15 cellular contexts compared by ENCODE assay signal in genomic region chr12:77120695-77121094, GRCh38. TPM values are rescaled to one million over a fixed set of nuclear protein-coding genes. Genes with fewer than 3 reads are reported as not detected.
DNase-seq lines count a peak whose midpoint lies in the region; ATAC-seq and TF ChIP-seq lines count a peak whose summit lies in the region.
"Had no signal": no experiment of that assay in that cellular context is flagged by ENCODE, and none has a peak within 500 bp of the region (broad histone marks: within the 10 kb centered on the region; RNA-seq: fewer than 3 reads in every experiment).

No MANE protein-coding gene starts in this region.

- H3K9me3 Mint-ChIP-seq in HFFc6 (no peaks in the 10 kb centered on the region), endothelial cell (ENCODE audit: unreplicated experiment) (no peaks in the 10 kb centered on the region)
- no peaks in the 10 kb centered on the region for H3K9me3 Mint-ChIP-seq in activated CD8-positive, alpha-beta memory T cell treated with anti-CD3 and anti-CD28 coated beads, Interleukin-2, amount 10 ng/mL, durations not matched to agents 7 days and 5 days (ENCODE audit: low read depth)
- H3K9me3 Mint-ChIP-seq: activated CD4-positive, alpha-beta memory T cell treated with anti-CD3 and anti-CD28 coated beads, Interleukin-2, amount 10 ng/mL, durations not matched to agents 7 days and 5 days; activated T-helper 17 cell treated with anti-CD3 and anti-CD28 coated beads, Interleukin-2, amount 50 U/mL, for 72 hours had no signal

- H3K4me1 ChIP-seq in RWPE2 (ENCODE audit: insufficient read depth, poor library complexity, severe bottlenecking): peaks cover 45% of the 10 kb centered on the region
- no peaks in the 10 kb centered on the region for H3K4me1 ChIP-seq in colonic mucosa
- H3K4me1 ChIP-seq: body of pancreas, thyroid gland had no signal

- H3K27ac Mint-ChIP-seq in HFFc6: no peak overlapping the region; the same call in 1 of the 2 replicates
- H3K27ac Mint-ChIP-seq in activated CD8-positive, alpha-beta memory T cell treated with anti-CD3 and anti-CD28 coated beads, Interleukin-2, amount 10 ng/mL, durations not matched to agents 7 days and 5 days: no peak overlapping the region
- H3K27ac Mint-ChIP-seq in endothelial cell (ENCODE audit: unreplicated experiment): no peak overlapping the region
- H3K27ac Mint-ChIP-seq: activated CD4-positive, alpha-beta memory T cell treated with anti-CD3 and anti-CD28 coated beads, Interleukin-2, amount 10 ng/mL, durations not matched to agents 7 days and 5 days; activated T-helper 17 cell treated with anti-CD3 and anti-CD28 coated beads, Interleukin-2, amount 50 U/mL, for 72 hours had no signal

- no peaks in the 10 kb centered on the region for H3K27me3 Mint-ChIP-seq in HFFc6 (ENCODE audit: insufficient read depth)
- H3K27me3 Mint-ChIP-seq in activated CD8-positive, alpha-beta memory T cell treated with anti-CD3 and anti-CD28 coated beads, Interleukin-2, amount 10 ng/mL, durations not matched to agents 7 days and 5 days: peaks cover 3% of the 10 kb centered on the region
- no peaks in the 10 kb centered on the region for H3K27me3 Mint-ChIP-seq in endothelial cell (ENCODE audit: unreplicated experiment)
- H3K27me3 Mint-ChIP-seq: activated CD4-positive, alpha-beta memory T cell treated with anti-CD3 and anti-CD28 coated beads, Interleukin-2, amount 10 ng/mL, durations not matched to agents 7 days and 5 days had no signal

- CTCF ChIA-PET in activated CD8-positive, alpha-beta memory T cell treated with anti-CD3 and anti-CD28 coated beads, Interleukin-2, amount 10 ng/mL, durations not matched to agents 7 days and 5 days (lab: Charles Lee): no interaction called here

- peak overlapping the region; percentile 30 for H3K4me3 Mint-ChIP-seq in HFFc6
- no peak overlapping the region for H3K4me3 Mint-ChIP-seq in activated CD8-positive, alpha-beta memory T cell treated with anti-CD3 and anti-CD28 coated beads, Interleukin-2, amount 10 ng/mL, durations not matched to agents 7 days and 5 days
- H3K4me3 Mint-ChIP-seq in endothelial cell (ENCODE audit: unreplicated experiment): no peak overlapping the region
- H3K4me3 Mint-ChIP-seq: activated CD4-positive, alpha-beta memory T cell treated with anti-CD3 and anti-CD28 coated beads, Interleukin-2, amount 10 ng/mL, durations not matched to agents 7 days and 5 days; activated T-helper 17 cell treated with anti-CD3 and anti-CD28 coated beads, Interleukin-2, amount 50 U/mL, for 72 hours had no signal

- H3K4me3 ChIP-seq in RWPE2 (ENCODE audit: severe bottlenecking) (no peak overlapping the region), colonic mucosa (no peak overlapping the region)
- H3K4me3 ChIP-seq: body of pancreas, thyroid gland had no signal

- H3K27me3 ChIP-seq in RWPE2 (ENCODE audit: insufficient read depth, poor library complexity, severe bottlenecking) (no peaks in the 10 kb centered on the region), colonic mucosa (no peaks in the 10 kb centered on the region)
- H3K27me3 ChIP-seq: body of pancreas, thyroid gland had no signal

- H3K36me3 Mint-ChIP-seq in HFFc6 (ENCODE audit: low read depth) (0 out of 2 replicates have a peak, but pooled peaks cover 4% of the 10 kb centered on the region), endothelial cell (ENCODE audit: low read depth, unreplicated experiment) (no peaks in the 10 kb centered on the region)
- no peaks in the 10 kb centered on the region for H3K36me3 Mint-ChIP-seq in activated CD8-positive, alpha-beta memory T cell treated with anti-CD3 and anti-CD28 coated beads, Interleukin-2, amount 10 ng/mL, durations not matched to agents 7 days and 5 days

- H3K36me3 ChIP-seq in RWPE2 (ENCODE audit: low read depth) (no peaks in the 10 kb centered on the region), colonic mucosa (no peaks in the 10 kb centered on the region)
- H3K36me3 ChIP-seq: thyroid gland had no signal

- peak; percentile 33 for ATAC-seq in RWPE2 (ENCODE audit: low read depth)
- ATAC-seq in activated CD8-positive, alpha-beta memory T cell treated with anti-CD3 and anti-CD28 coated beads, Interleukin-2, amount 10 ng/mL, durations not matched to agents 7 days and 5 days: no peak
- ATAC-seq: activated T-helper 17 cell treated with anti-CD3 and anti-CD28 coated beads, Interleukin-2, amount 50 U/mL, for 72 hours; body of pancreas; left lobe of liver had no signal

- intact Hi-C loops in colonic mucosa (cut with DNase I): no loop called here

- H3K27ac ChIP-seq in RWPE2 (ENCODE audit: poor library complexity, severe bottlenecking): peak overlapping the region; percentile 89
- peak overlapping the region; percentile 93 for H3K27ac ChIP-seq in epithelial cell of prostate
- no peak overlapping the region for H3K27ac ChIP-seq in colonic mucosa
- H3K27ac ChIP-seq: body of pancreas, C4-2B, thyroid gland had no signal

- TF ChIP-seq CTCF in HFFc6 (IDR thresholded peaks at IDR 0.05) (no peak), RWPE2 (IDR thresholded peaks at IDR 0.05; ENCODE audit: poor library complexity, severe bottlenecking) (no peak), colonic mucosa (IDR thresholded peaks at IDR 0.05) (no peak), endothelial cell (IDR thresholded peaks at IDR 0.05; ENCODE audit: unreplicated experiment) (no peak)

- peak; percentile 58 for DNase-seq in HFFc6
- DNase-seq in RWPE2 (ENCODE audit: low spot score): no peak
- no peak for DNase-seq in epithelial cell of prostate (ENCODE audit: low read depth, low spot score)
- peak; percentile 43 for DNase-seq in renal cortical epithelial cell (ENCODE audit: low read depth)
- DNase-seq in colonic mucosa: no peak
- no peak for DNase-seq in activated CD8-positive, alpha-beta memory T cell treated with anti-CD3 and anti-CD28 coated beads, Interleukin-2, amount 10 ng/mL, durations not matched to agents 7 days and 5 days
- DNase-seq in endothelial cell (ENCODE audit: low spot score): no peak
- DNase-seq: activated CD4-positive, alpha-beta memory T cell treated with anti-CD3 and anti-CD28 coated beads, Interleukin-2, amount 10 ng/mL, durations not matched to agents 7 days and 5 days; body of pancreas; DND-41; hypothalamus; thyroid gland had no signal

- H3K9ac ChIP-seq in colonic mucosa (ENCODE audit: low read depth in 2 of 2, low read length in 2 of 2): no peak overlapping the region

- H3K9me3 ChIP-seq in RWPE2 (ENCODE audit: severe bottlenecking): no peaks in the 10 kb centered on the region
- no peaks in the 10 kb centered on the region for H3K9me3 ChIP-seq in colonic mucosa
- H3K9me3 ChIP-seq: body of pancreas, thyroid gland had no signal

- H3K4me1 Mint-ChIP-seq in HFFc6 (ENCODE audit: low read depth): peaks cover 39% of the 10 kb centered on the region
- no peaks in the 10 kb centered on the region for H3K4me1 Mint-ChIP-seq in activated CD8-positive, alpha-beta memory T cell treated with anti-CD3 and anti-CD28 coated beads, Interleukin-2, amount 10 ng/mL, durations not matched to agents 7 days and 5 days
- H3K4me1 Mint-ChIP-seq in endothelial cell (ENCODE audit: unreplicated experiment): no peaks in the 10 kb centered on the region
- H3K4me1 Mint-ChIP-seq: activated CD4-positive, alpha-beta memory T cell treated with anti-CD3 and anti-CD28 coated beads, Interleukin-2, amount 10 ng/mL, durations not matched to agents 7 days and 5 days; activated T-helper 17 cell treated with anti-CD3 and anti-CD28 coated beads, Interleukin-2, amount 50 U/mL, for 72 hours had no signal

RNA-seq across cellular contexts. Expression of gene E2F7, which starts 55.3 kb away (rescaled TPM):
- 10 to 100 TPM in 5 of 6 experiments, 1 to 10 TPM in 1; 6.3 to 24.4 (median 18.0) TPM for total RNA-seq in HFFc6 (2021; fragmentation: NEBNext Ultra II Directional; extraction: Animal tissue kit (Norgen Biotek cat#: 25700))
- total RNA-seq in renal cortical epithelial cell (0.99 and 5.2 TPM in 2 replicates), colonic mucosa (1 to 10 TPM; 2.4 to 9.1 TPM), endothelial cell (ENCODE audit: unreplicated experiment) (6.2 TPM)
- 10 to 100 TPM; 20.2 to 26.1 TPM for total RNA-seq in activated CD8-positive, alpha-beta memory T cell treated with anti-CD3 and anti-CD28 coated beads, Interleukin-2, amount 10 ng/mL, durations not matched to agents 7 days and 5 days
- total RNA-seq: body of pancreas had no signal

Comparison
In these comparisons a context has a peak if more than half of its experiments do, and no peak if none do; other contexts are left out.
1. DNase-seq: peak in HFFc6 (single experiment) and renal cortical epithelial cell (single experiment); none in RWPE2 (single experiment), epithelial cell of prostate (single experiment), colonic mucosa (single experiment), activated CD8-positive, alpha-beta memory T cell treated with anti-CD3 and anti-CD28 coated beads, Interleukin-2, amount 10 ng/mL, durations not matched to agents 7 days and 5 days (single experiment) and endothelial cell (single experiment).